In genomic region chr11:61896665-61897386, GRCh38 we compare ENCODE assay signal across 1 cellular context.
TF ChIP-seq lines count a peak whose summit lies in the region.

No MANE protein-coding gene starts in this region.

TF ChIP-seq in GM23338, 12 proteins besides CTCF, POLR2A, EP300 and RAD21 (continued from another document):
- no peak for TF ChIP-seq REST (IDR thresholded peaks at IDR 0.05; ENCODE audit: unreplicated experiment)
- TF ChIP-seq, protein P1, sequence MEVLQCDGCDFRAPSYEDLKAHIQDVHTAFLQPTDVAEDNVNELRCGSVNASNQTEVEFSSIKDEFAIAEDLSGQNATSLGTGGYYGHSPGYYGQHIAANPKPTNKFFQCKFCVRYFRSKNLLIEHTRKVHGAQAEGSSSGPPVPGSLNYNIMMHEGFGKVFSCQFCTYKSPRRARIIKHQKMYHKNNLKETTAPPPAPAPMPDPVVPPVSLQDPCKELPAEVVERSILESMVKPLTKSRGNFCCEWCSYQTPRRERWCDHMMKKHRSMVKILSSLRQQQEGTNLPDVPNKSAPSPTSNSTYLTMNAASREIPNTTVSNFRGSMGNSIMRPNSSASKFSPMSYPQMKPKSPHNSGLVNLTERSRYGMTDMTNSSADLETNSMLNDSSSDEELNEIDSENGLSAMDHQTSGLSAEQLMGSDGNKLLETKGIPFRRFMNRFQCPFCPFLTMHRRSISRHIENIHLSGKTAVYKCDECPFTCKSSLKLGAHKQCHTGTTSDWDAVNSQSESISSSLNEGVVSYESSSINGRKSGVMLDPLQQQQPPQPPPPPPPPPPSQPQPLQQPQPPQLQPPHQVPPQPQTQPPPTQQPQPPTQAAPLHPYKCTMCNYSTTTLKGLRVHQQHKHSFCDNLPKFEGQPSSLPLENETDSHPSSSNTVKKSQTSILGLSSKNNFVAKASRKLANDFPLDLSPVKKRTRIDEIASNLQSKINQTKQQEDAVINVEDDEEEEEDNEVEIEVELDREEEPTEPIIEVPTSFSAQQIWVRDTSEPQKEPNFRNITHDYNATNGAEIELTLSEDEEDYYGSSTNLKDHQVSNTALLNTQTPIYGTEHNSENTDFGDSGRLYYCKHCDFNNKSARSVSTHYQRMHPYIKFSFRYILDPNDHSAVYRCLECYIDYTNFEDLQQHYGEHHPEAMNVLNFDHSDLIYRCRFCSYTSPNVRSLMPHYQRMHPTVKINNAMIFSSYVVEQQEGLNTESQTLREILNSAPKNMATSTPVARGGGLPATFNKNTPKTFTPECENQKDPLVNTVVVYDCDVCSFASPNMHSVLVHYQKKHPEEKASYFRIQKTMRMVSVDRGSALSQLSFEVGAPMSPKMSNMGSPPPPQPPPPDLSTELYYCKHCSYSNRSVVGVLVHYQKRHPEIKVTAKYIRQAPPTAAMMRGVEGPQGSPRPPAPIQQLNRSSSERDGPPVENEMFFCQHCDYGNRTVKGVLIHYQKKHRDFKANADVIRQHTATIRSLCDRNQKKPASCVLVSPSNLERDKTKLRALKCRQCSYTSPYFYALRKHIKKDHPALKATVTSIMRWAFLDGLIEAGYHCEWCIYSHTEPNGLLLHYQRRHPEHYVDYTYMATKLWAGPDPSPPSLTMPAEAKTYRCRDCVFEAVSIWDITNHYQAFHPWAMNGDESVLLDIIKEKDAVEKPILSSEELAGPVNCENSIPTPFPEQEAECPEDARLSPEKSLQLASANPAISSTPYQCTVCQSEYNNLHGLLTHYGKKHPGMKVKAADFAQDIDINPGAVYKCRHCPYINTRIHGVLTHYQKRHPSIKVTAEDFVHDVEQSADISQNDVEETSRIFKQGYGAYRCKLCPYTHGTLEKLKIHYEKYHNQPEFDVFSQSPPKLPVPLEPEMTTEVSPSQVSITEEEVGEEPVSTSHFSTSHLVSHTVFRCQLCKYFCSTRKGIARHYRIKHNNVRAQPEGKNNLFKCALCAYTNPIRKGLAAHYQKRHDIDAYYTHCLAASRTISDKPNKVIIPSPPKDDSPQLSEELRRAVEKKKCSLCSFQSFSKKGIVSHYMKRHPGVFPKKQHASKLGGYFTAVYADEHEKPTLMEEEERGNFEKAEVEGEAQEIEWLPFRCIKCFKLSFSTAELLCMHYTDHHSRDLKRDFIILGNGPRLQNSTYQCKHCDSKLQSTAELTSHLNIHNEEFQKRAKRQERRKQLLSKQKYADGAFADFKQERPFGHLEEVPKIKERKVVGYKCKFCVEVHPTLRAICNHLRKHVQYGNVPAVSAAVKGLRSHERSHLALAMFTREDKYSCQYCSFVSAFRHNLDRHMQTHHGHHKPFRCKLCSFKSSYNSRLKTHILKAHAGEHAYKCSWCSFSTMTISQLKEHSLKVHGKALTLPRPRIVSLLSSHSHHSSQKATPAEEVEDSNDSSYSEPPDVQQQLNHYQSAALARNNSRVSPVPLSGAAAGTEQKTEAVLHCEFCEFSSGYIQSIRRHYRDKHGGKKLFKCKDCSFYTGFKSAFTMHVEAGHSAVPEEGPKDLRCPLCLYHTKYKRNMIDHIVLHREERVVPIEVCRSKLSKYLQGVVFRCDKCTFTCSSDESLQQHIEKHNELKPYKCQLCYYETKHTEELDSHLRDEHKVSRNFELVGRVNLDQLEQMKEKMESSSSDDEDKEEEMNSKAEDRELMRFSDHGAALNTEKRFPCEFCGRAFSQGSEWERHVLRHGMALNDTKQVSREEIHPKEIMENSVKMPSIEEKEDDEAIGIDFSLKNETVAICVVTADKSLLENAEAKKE (CRISPR knock-in tag; IDR thresholded peaks at IDR 0.05), result no peak
- TF ChIP-seq, protein P2, sequence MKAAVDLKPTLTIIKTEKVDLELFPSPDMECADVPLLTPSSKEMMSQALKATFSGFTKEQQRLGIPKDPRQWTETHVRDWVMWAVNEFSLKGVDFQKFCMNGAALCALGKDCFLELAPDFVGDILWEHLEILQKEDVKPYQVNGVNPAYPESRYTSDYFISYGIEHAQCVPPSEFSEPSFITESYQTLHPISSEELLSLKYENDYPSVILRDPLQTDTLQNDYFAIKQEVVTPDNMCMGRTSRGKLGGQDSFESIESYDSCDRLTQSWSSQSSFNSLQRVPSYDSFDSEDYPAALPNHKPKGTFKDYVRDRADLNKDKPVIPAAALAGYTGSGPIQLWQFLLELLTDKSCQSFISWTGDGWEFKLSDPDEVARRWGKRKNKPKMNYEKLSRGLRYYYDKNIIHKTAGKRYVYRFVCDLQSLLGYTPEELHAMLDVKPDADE (IDR thresholded peaks at IDR 0.05), result no peak
- TF ChIP-seq ZNF331 (CRISPR knock-in tag; IDR thresholded peaks at IDR 0.05; ENCODE audit: low read depth), result no peak
- TF ChIP-seq JUNB (IDR thresholded peaks at IDR 0.05; ENCODE audit: unreplicated experiment), result no peak
- no peak for TF ChIP-seq STAT1 (IDR thresholded peaks at IDR 0.05; ENCODE audit: unreplicated experiment)
- TF ChIP-seq EZH2phosphoT487 (IDR thresholded peaks at IDR 0.05; ENCODE audit: unreplicated experiment), result no peak
